ENCODE assay signal across 20 cellular contexts in genomic region chr2:46248171-46248570, GRCh38.
"Had no signal": no experiment of that assay in that cellular context is flagged by ENCODE, and none has a peak within 500 bp of the region (broad histone marks: within the 10 kb centered on the region; RNA-seq: fewer than 3 reads in every experiment).

No MANE protein-coding gene starts in this region.

- H3K27ac Mint-ChIP-seq: activated T-helper 17 cell treated with anti-CD3 and anti-CD28 coated beads, Interleukin-2, amount 50 U/mL, for 72 hours; naive thymus-derived CD4-positive, alpha-beta T cell; T-cell had no signal

- DNase-seq: activated CD4-positive, alpha-beta T cell treated with anti-CD3 and anti-CD28 coated beads for 1 hour; activated CD4-positive, alpha-beta T cell treated with anti-CD3 and anti-CD28 coated beads, Interleukin-2, amount 50 U/mL, for 4 hours; activated naive CD4-positive, alpha-beta T cell treated with anti-CD3 and anti-CD28 coated beads, Interleukin-2, amount 50 U/mL, for 16 hours; esophagus squamous epithelium; foreskin fibroblast; mucosa of descending colon; naive thymus-derived CD4-positive, alpha-beta T cell; pancreas; retina; stimulated activated CD4-positive, alpha-beta T cell treated with anti-CD3 and anti-CD28 coated beads, Interleukin-15, amount 100 ng/mL, for 24 hours; stimulated activated CD4-positive, alpha-beta T cell treated with anti-CD3 and anti-CD28 coated beads, Interleukin-4, amount 100 ng/mL, for 1 hour; stimulated activated naive CD4-positive, alpha-beta T cell; substantia nigra; T-cell; T1000; uterus had no signal

- H3K4me1 Mint-ChIP-seq: activated T-helper 17 cell treated with anti-CD3 and anti-CD28 coated beads, Interleukin-2, amount 50 U/mL, for 72 hours had no signal

- H3K9me3 Mint-ChIP-seq: activated T-helper 17 cell treated with anti-CD3 and anti-CD28 coated beads, Interleukin-2, amount 50 U/mL, for 72 hours had no signal

- H3K4me3 ChIP-seq: cardiac muscle cell, esophagus squamous epithelium, mucosa of descending colon, pancreas, skin epidermis, tibial nerve, uterus had no signal

- H3K4me3 Mint-ChIP-seq: activated T-helper 17 cell treated with anti-CD3 and anti-CD28 coated beads, Interleukin-2, amount 50 U/mL, for 72 hours; naive thymus-derived CD4-positive, alpha-beta T cell; T-cell had no signal

- ATAC-seq: activated T-helper 17 cell treated with anti-CD3 and anti-CD28 coated beads, Interleukin-2, amount 50 U/mL, for 72 hours; mucosa of descending colon; naive thymus-derived CD4-positive, alpha-beta T cell; T-cell had no signal

- H3K27me3 Mint-ChIP-seq: activated T-helper 17 cell treated with anti-CD3 and anti-CD28 coated beads, Interleukin-2, amount 50 U/mL, for 72 hours; T-cell had no signal

- H3K36me3 Mint-ChIP-seq: T-cell had no signal
